Comparison of ENCODE assay signal across 28 cellular contexts in genomic region chr2:221407765-221408164, GRCh38.
DNase-seq lines count a peak whose midpoint lies in the region; ATAC-seq, FAIRE-seq and TF ChIP-seq lines count a peak whose summit lies in the region.
"Had no signal": no experiment of that assay in that cellular context is flagged by ENCODE, and none has a peak within 500 bp of the region (broad histone marks: within the 10 kb centered on the region; RNA-seq: fewer than 3 reads in every experiment).

No MANE protein-coding gene starts in this region.

- peak overlapping the region; percentile 42 to 77 for H3K27ac Mint-ChIP-seq in natural killer cell
- peak overlapping the region in 1 of 2 donors; percentile 12 for H3K27ac Mint-ChIP-seq in natural killer cell treated with Interleukin-12 subunit alpha and Interleukin-12 subunit beta and Interleukin-15 and Interleukin-18, amount 100 ng/mL, for 72 hours
- peak overlapping the region in 5 of 6 donors; percentile 8 to 71 (median 31) for H3K27ac Mint-ChIP-seq in immature natural killer cell
- H3K27ac Mint-ChIP-seq: B cell; CD14-positive monocyte; CD4-positive, alpha-beta T cell; CD4-positive, CD25-positive, alpha-beta regulatory T cell; CD8-positive, alpha-beta memory T cell; CD8-positive, alpha-beta T cell had no signal

- peak; percentile 54 to 95 (median 85) for ATAC-seq in natural killer cell
- no peak for ATAC-seq in natural killer cell treated with Interleukin-12 subunit alpha and Interleukin-12 subunit beta and Interleukin-15 and Interleukin-18, amount 100 ng/mL, for 72 hours
- ATAC-seq: A549; CD8-positive, alpha-beta T cell had no signal

- H3K27me3 Mint-ChIP-seq in natural killer cell (ENCODE audit: low read depth in 2 of 2) (peaks cover 7 to 30% of the 10 kb centered on the region in 2 donors), immature natural killer cell (ENCODE audit: low read depth in 3 of 3) (peaks cover 2 to 9% (median 5%) of the 10 kb centered on the region in 3 donors)
- H3K27me3 Mint-ChIP-seq in natural killer cell treated with Interleukin-12 subunit alpha and Interleukin-12 subunit beta and Interleukin-15 and Interleukin-18, amount 100 ng/mL, for 72 hours: peaks cover 12% of the 10 kb centered on the region in 2 donors
- H3K27me3 Mint-ChIP-seq: CD4-positive, alpha-beta T cell had no signal

- H3K36me3 Mint-ChIP-seq in natural killer cell: peaks cover 15% of the 10 kb centered on the region
- peaks cover 4% of the 10 kb centered on the region for H3K36me3 Mint-ChIP-seq in natural killer cell treated with Interleukin-12 subunit alpha and Interleukin-12 subunit beta and Interleukin-15 and Interleukin-18, amount 100 ng/mL, for 72 hours
- H3K36me3 Mint-ChIP-seq in immature natural killer cell: peaks cover 4 to 17% (median 9%) of the 10 kb centered on the region in 3 donors
- H3K36me3 Mint-ChIP-seq: CD14-positive monocyte; CD8-positive, alpha-beta T cell had no signal

- no peak for FAIRE-seq in D721Med (lab: Jason Lieb, UNC)
- FAIRE-seq: A204.1, A549 had no signal

- DNase-seq in natural killer cell (no peak), immature natural killer cell (peak; percentile 38 to 58 (median 46)), D721Med (ENCODE audit: insufficient read length, low spot score) (no peak)
- DNase-seq in natural killer cell treated with Interleukin-12 subunit alpha and Interleukin-12 subunit beta and Interleukin-15 and Interleukin-18, amount 100 ng/mL, for 72 hours (ENCODE audit: low spot score): no peak
- DNase-seq: 8988T; ACHN; AML-193; BE2C; C1 segment of cervical spinal cord; Caco-2; Calu3; CD4-positive, alpha-beta memory T cell; CD4-positive, alpha-beta T cell; CD4-positive, CD25-positive, alpha-beta regulatory T cell; CD8-positive, alpha-beta memory T cell; CD8-positive, alpha-beta T cell; COR-L47; DMS 273 treated with DMSO at 0.1 percent for 48 hours; DMS153; DMS53; DMS79; DMS79 treated with DMSO at 0.1 percent for 48 hours; DND-41; EL had no signal

- H3K4me1 Mint-ChIP-seq in natural killer cell (peaks cover 35 to 41% of the 10 kb centered on the region in 2 donors), immature natural killer cell (peaks cover 30 to 46% of the 10 kb centered on the region in 2 donors)
- peaks cover 27 to 28% of the 10 kb centered on the region in 2 donors for H3K4me1 Mint-ChIP-seq in natural killer cell treated with Interleukin-12 subunit alpha and Interleukin-12 subunit beta and Interleukin-15 and Interleukin-18, amount 100 ng/mL, for 72 hours (ENCODE audit: low read depth in 2 of 2)
- H3K4me1 Mint-ChIP-seq: B cell; CD14-positive monocyte; CD4-positive, alpha-beta memory T cell; CD4-positive, CD25-positive, alpha-beta regulatory T cell; CD8-positive, alpha-beta memory T cell had no signal

- peak overlapping the region; percentile 75 for H3K4me3 Mint-ChIP-seq in natural killer cell
- no peak overlapping the region for H3K4me3 Mint-ChIP-seq in natural killer cell treated with Interleukin-12 subunit alpha and Interleukin-12 subunit beta and Interleukin-15 and Interleukin-18, amount 100 ng/mL, for 72 hours
- peak overlapping the region; percentile 60 to 78 (median 75) for H3K4me3 Mint-ChIP-seq in immature natural killer cell
- H3K4me3 Mint-ChIP-seq: B cell; CD14-positive monocyte; CD4-positive, alpha-beta memory T cell; CD4-positive, alpha-beta T cell; CD4-positive, CD25-positive, alpha-beta regulatory T cell; CD8-positive, alpha-beta memory T cell; CD8-positive, alpha-beta T cell had no signal

- intact Hi-C loops in natural killer cell (cut with micrococcal nuclease): loop anchor here (2.0 to 5.0 kb wide), 2 partner anchors 109 to 165 kb away; partner anchors contain the start of gene EPHA4

- no peak for TF ChIP-seq CTCF in natural killer cell (IDR thresholded peaks at IDR 0.05)
- no peak for TF ChIP-seq CTCF in D721Med (IDR thresholded peaks at IDR 0.05; ENCODE audit: insufficient read depth, missing control alignments)

- H3K9me3 Mint-ChIP-seq in natural killer cell: peaks cover 2 to 3% of the 10 kb centered on the region in 2 donors
- peaks cover 4% of the 10 kb centered on the region for H3K9me3 Mint-ChIP-seq in natural killer cell treated with Interleukin-12 subunit alpha and Interleukin-12 subunit beta and Interleukin-15 and Interleukin-18, amount 100 ng/mL, for 72 hours
- H3K9me3 Mint-ChIP-seq in immature natural killer cell: peaks cover 0 to 3% (median 0%) of the 10 kb centered on the region in 6 donors
- H3K9me3 Mint-ChIP-seq: CD8-positive, alpha-beta T cell had no signal

Comparison
In these comparisons a context has a peak if more than half of its experiments do, and no peak if none do; other contexts are left out.
1. ATAC-seq: peak in natural killer cell (3 of 3); none in natural killer cell treated with Interleukin-12 subunit alpha and Interleukin-12 subunit beta and Interleukin-15 and Interleukin-18, amount 100 ng/mL, for 72 hours (0 of 2).
2. DNase-seq: peak in immature natural killer cell (3 of 3); none in natural killer cell (single experiment), natural killer cell treated with Interleukin-12 subunit alpha and Interleukin-12 subunit beta and Interleukin-15 and Interleukin-18, amount 100 ng/mL, for 72 hours (single experiment) and D721Med (single experiment).